28 cellular contexts compared by ENCODE assay signal in genomic region chr2:14051401-14051800, GRCh38.
"Had no signal": no experiment of that assay in that cellular context is flagged by ENCODE, and none has a peak within 500 bp of the region (broad histone marks: within the 10 kb centered on the region; RNA-seq: fewer than 3 reads in every experiment).

No MANE protein-coding gene starts in this region.

- H3K4me1 ChIP-seq: pancreas, prostate gland, right atrium auricular region, right lobe of liver, sigmoid colon, stomach, thyroid gland, tibial nerve, upper lobe of left lung, vagina had no signal

- FAIRE-seq: pancreas, small intestine, urothelium cell line had no signal

- H3K27ac Mint-ChIP-seq: natural killer cell treated with Interleukin-12 subunit alpha and Interleukin-12 subunit beta and Interleukin-15 and Interleukin-18, amount 100 ng/mL, for 72 hours; nephron progenitor cell; stimulated activated effector memory CD8-positive, alpha-beta T cell treated with anti-CD3 and anti-CD28 coated beads, Interleukin-12 subunit alpha, Interleukin-12 subunit beta, amount 100 ng/mL, for 72 hours; stimulated activated naive B cell treated with anti-CD40 and anti-IgM and Interleukin-4, amounts not matched to agents 10 μg/mL and 1 μg/mL and 100 μg/mL, for 72 hours; stimulated activated naive CD8-positive, alpha-beta T cell treated with anti-CD3 and anti-CD28 coated beads, Interleukin-15, Interleukin-2, amounts not matched to agents 100 ng/mL and 50 ng/mL, for 24 hours had no signal

- H3K9me3 Mint-ChIP-seq: nephron progenitor cell, neural crest cell had no signal

- H3K36me3 Mint-ChIP-seq: stimulated activated effector memory CD8-positive, alpha-beta T cell treated with anti-CD3 and anti-CD28 coated beads, Interleukin-12 subunit alpha, Interleukin-12 subunit beta, amount 100 ng/mL, for 72 hours; stimulated activated naive B cell treated with anti-CD40 and anti-IgM and Interleukin-4, amounts not matched to agents 10 μg/mL and 1 μg/mL and 100 μg/mL, for 72 hours had no signal

- H3K4me1 Mint-ChIP-seq: neural crest cell; stimulated activated effector memory CD8-positive, alpha-beta T cell treated with anti-CD3 and anti-CD28 coated beads, Interleukin-12 subunit alpha, Interleukin-12 subunit beta, amount 100 ng/mL, for 72 hours; stimulated activated naive B cell treated with anti-CD40 and anti-IgM and Interleukin-4, amounts not matched to agents 10 μg/mL and 1 μg/mL and 100 μg/mL, for 72 hours had no signal

- DNase-seq: nephron progenitor cell; nucleus accumbens; pancreas; retina; right lobe of liver; sigmoid colon; small intestine; stimulated activated CD4-positive, alpha-beta T cell treated with anti-CD3 and anti-CD28 coated beads, Interleukin-15, amount 100 ng/mL, for 24 hours; stimulated activated CD4-positive, alpha-beta T cell treated with anti-CD3 and anti-CD28 coated beads, Interleukin-2, amount 100 ng/mL, for 24 hours; stimulated activated CD4-positive, alpha-beta T cell treated with anti-CD3 and anti-CD28 coated beads, Interleukin-2, amount 100 ng/mL, for 48 hours; stimulated activated CD4-positive, alpha-beta T cell treated with anti-CD3 and anti-CD28 coated beads, Interleukin-4, amount 100 ng/mL, for 24 hours; stimulated activated naive B cell treated with anti-CD40 and anti-IgM and Interleukin-4, amounts not matched to agents 10 μg/mL and 1 μg/mL and 100 μg/mL, for 72 hours; stimulated activated naive CD4-positive, alpha-beta T cell treated with Interleukin-2 at 50 U/mL for 16 hours; stomach; thyroid gland; trophoblast cell; upper lobe of left lung had no signal

- H3K27me3 Mint-ChIP-seq: natural killer cell treated with Interleukin-12 subunit alpha and Interleukin-12 subunit beta and Interleukin-15 and Interleukin-18, amount 100 ng/mL, for 72 hours; stimulated activated naive B cell treated with anti-CD40 and anti-IgM and Interleukin-4, amounts not matched to agents 10 μg/mL and 1 μg/mL and 100 μg/mL, for 72 hours; stimulated activated naive CD8-positive, alpha-beta T cell treated with anti-CD3 and anti-CD28 coated beads, Interleukin-15, Interleukin-2, amounts not matched to agents 100 ng/mL and 50 ng/mL, for 24 hours had no signal

- H3K4me3 ChIP-seq: pancreas, prostate gland, right atrium auricular region, right lobe of liver, sigmoid colon, stomach, thoracic aorta, thyroid gland, tibial nerve, upper lobe of left lung, vagina had no signal

- H3K9me3 ChIP-seq: neutrophil, pancreas, prostate gland, right atrium auricular region, sigmoid colon, stomach, thoracic aorta, thyroid gland, tibial nerve, upper lobe of left lung, vagina had no signal

- H3K27me3 ChIP-seq: neutrophil, pancreas, right atrium auricular region, right lobe of liver, sigmoid colon, stomach, thyroid gland, tibial nerve, upper lobe of left lung, vagina had no signal

- H3K4me3 Mint-ChIP-seq: natural killer cell treated with Interleukin-12 subunit alpha and Interleukin-12 subunit beta and Interleukin-15 and Interleukin-18, amount 100 ng/mL, for 72 hours; nephron progenitor cell; neural crest cell; stimulated activated effector memory CD8-positive, alpha-beta T cell treated with anti-CD3 and anti-CD28 coated beads, Interleukin-12 subunit alpha, Interleukin-12 subunit beta, amount 100 ng/mL, for 72 hours; stimulated activated naive B cell treated with anti-CD40 and anti-IgM and Interleukin-4, amounts not matched to agents 10 μg/mL and 1 μg/mL and 100 μg/mL, for 72 hours; stimulated activated naive CD8-positive, alpha-beta T cell treated with anti-CD3 and anti-CD28 coated beads, Interleukin-15, Interleukin-2, amounts not matched to agents 100 ng/mL and 50 ng/mL, for 24 hours had no signal

- H3K27ac ChIP-seq: neutrophil, pancreas, prostate gland, right atrium auricular region, right lobe of liver, sigmoid colon, stomach, thoracic aorta, thyroid gland, tibial nerve, upper lobe of left lung, vagina had no signal

- ATAC-seq: natural killer cell treated with Interleukin-12 subunit alpha and Interleukin-12 subunit beta and Interleukin-15 and Interleukin-18, amount 100 ng/mL, for 72 hours; pancreas; right lobe of liver; stimulated activated effector memory CD8-positive, alpha-beta T cell treated with anti-CD3 and anti-CD28 coated beads, Interleukin-12 subunit alpha, Interleukin-12 subunit beta, amount 100 ng/mL, for 72 hours; stimulated activated naive B cell treated with anti-CD40 and anti-IgM and Interleukin-4, amounts not matched to agents 10 μg/mL and 1 μg/mL and 100 μg/mL, for 72 hours had no signal
